Comparison of ENCODE assay signal across 14 cellular contexts in genomic region chr6:37987008-37987407, GRCh38.
DNase-seq lines count a peak whose midpoint lies in the region; ATAC-seq and TF ChIP-seq lines count a peak whose summit lies in the region.
"Had no signal": no experiment of that assay in that cellular context is flagged by ENCODE, and none has a peak within 500 bp of the region (broad histone marks: within the 10 kb centered on the region; RNA-seq: fewer than 3 reads in every experiment).

No MANE protein-coding gene starts in this region.

- peaks cover 6% of the 10 kb centered on the region for H3F3A ChIP-seq in neural progenitor cell (ENCODE audit: low read depth)

- no peaks in the 10 kb centered on the region for H3K36me3 ChIP-seq in neural progenitor cell
- H3K36me3 ChIP-seq: cardiac muscle cell, uterus had no signal

- H3K9ac ChIP-seq in neural progenitor cell, result no peak overlapping the region
- H3K9ac ChIP-seq: parathyroid adenoma had no signal

- intact Hi-C loops in activated CD8-positive, alpha-beta T cell treated with anti-CD3 and anti-CD28 coated beads for 36 hours (cut with micrococcal nuclease), result loop anchor here (10.0 kb wide), 1 partner anchor 192 kb away; no protein-coding TSS in a partner anchor

- no peaks in the 10 kb centered on the region for H3K27me3 Mint-ChIP-seq in activated CD8-positive, alpha-beta T cell treated with anti-CD3 and anti-CD28 coated beads for 36 hours
- H3K27me3 Mint-ChIP-seq in activated CD8-positive, alpha-beta T cell treated with anti-CD3 and anti-CD28 coated beads, Interleukin-2, amount 10 ng/mL, durations not matched to agents 7 days and 5 days (ENCODE audit: low read depth), result peaks cover 3% of the 10 kb centered on the region
- H3K27me3 Mint-ChIP-seq in T-helper 2 cell treated with Interferon-gamma antibody and Interleukin-4, amounts not matched to agents 5 μg/mL and 100 μg/mL, for 36 hours (ENCODE audit: low read depth), result no peaks in the 10 kb centered on the region
- no peaks in the 10 kb centered on the region for H3K27me3 Mint-ChIP-seq in stimulated activated naive B cell treated with anti-CD40 and anti-IgM and Interleukin-4, amounts not matched to agents 10 μg/mL and 1 μg/mL and 100 μg/mL, for 72 hours
- H3K27me3 Mint-ChIP-seq in neural progenitor cell (ENCODE audit: insufficient read depth, low read depth), result no peaks in the 10 kb centered on the region
- H3K27me3 Mint-ChIP-seq: B cell had no signal

- ATAC-seq in activated CD8-positive, alpha-beta T cell treated with anti-CD3 and anti-CD28 coated beads for 36 hours, result peak; percentile 54
- no peak for ATAC-seq in activated CD8-positive, alpha-beta T cell treated with anti-CD3 and anti-CD28 coated beads, Interleukin-2, amount 10 ng/mL, durations not matched to agents 7 days and 5 days
- ATAC-seq in stimulated activated naive B cell treated with anti-CD40 and anti-IgM and Interleukin-4, amounts not matched to agents 10 μg/mL and 1 μg/mL and 100 μg/mL, for 72 hours (replicated peaks), result peak; percentile 34 to 45
- ATAC-seq in GM21717 (IDR thresholded peaks at IDR 0.05; ENCODE audit: unreplicated experiment), result no peak
- ATAC-seq: HCT116 had no signal

- H3K79me2 ChIP-seq in neural progenitor cell (ENCODE audit: low read depth), result peaks cover 96% of the 10 kb centered on the region

- no peak for TF ChIP-seq CTCF in activated CD8-positive, alpha-beta T cell treated with anti-CD3 and anti-CD28 coated beads for 36 hours (IDR thresholded peaks at IDR 0.05)
- TF ChIP-seq CTCF in fibroblast of pulmonary artery (IDR thresholded peaks at IDR 0.05; ENCODE audit: low read length, missing control alignments) (no peak), neural progenitor cell (IDR thresholded peaks at IDR 0.05) (no peak)

- no peaks in the 10 kb centered on the region for H3K9me3 ChIP-seq in neural progenitor cell (ENCODE audit: low read depth)
- H3K9me3 ChIP-seq: uterus had no signal

- POLR2A ChIA-PET in activated CD8-positive, alpha-beta T cell treated with anti-CD3 and anti-CD28 coated beads for 36 hours (lab: Charles Lee), result no interaction called here
- POLR2A ChIA-PET in activated CD8-positive, alpha-beta T cell treated with anti-CD3 and anti-CD28 coated beads, Interleukin-2, amount 10 ng/mL, durations not matched to agents 7 days and 5 days (lab: Charles Lee), result no interaction called here

- H3K4me1 Mint-ChIP-seq in activated CD8-positive, alpha-beta T cell treated with anti-CD3 and anti-CD28 coated beads for 36 hours (ENCODE audit: low read depth), result peaks cover 76% of the 10 kb centered on the region
- H3K4me1 Mint-ChIP-seq in activated CD8-positive, alpha-beta T cell treated with anti-CD3 and anti-CD28 coated beads, Interleukin-2, amount 10 ng/mL, durations not matched to agents 7 days and 5 days (ENCODE audit: low read depth), result peaks cover 21% of the 10 kb centered on the region
- H3K4me1 Mint-ChIP-seq in T-helper 2 cell treated with Interferon-gamma antibody and Interleukin-4, amounts not matched to agents 5 μg/mL and 100 μg/mL, for 36 hours (ENCODE audit: low read depth), result peaks cover 26% of the 10 kb centered on the region
- H3K4me1 Mint-ChIP-seq in stimulated activated naive B cell treated with anti-CD40 and anti-IgM and Interleukin-4, amounts not matched to agents 10 μg/mL and 1 μg/mL and 100 μg/mL, for 72 hours, result peaks cover 35 to 67% of the 10 kb centered on the region in 2 donors
- H3K4me1 Mint-ChIP-seq in neural progenitor cell, result peaks cover 49% of the 10 kb centered on the region

- no peak overlapping the region for H3K4me2 ChIP-seq in neural progenitor cell

- peaks cover 3% of the 10 kb centered on the region for H3K36me3 Mint-ChIP-seq in activated CD8-positive, alpha-beta T cell treated with anti-CD3 and anti-CD28 coated beads for 36 hours (ENCODE audit: low read depth)
- H3K36me3 Mint-ChIP-seq in activated CD8-positive, alpha-beta T cell treated with anti-CD3 and anti-CD28 coated beads, Interleukin-2, amount 10 ng/mL, durations not matched to agents 7 days and 5 days (ENCODE audit: low read depth), result peaks cover 2% of the 10 kb centered on the region
- no peaks in the 10 kb centered on the region for H3K36me3 Mint-ChIP-seq in T-helper 2 cell treated with Interferon-gamma antibody and Interleukin-4, amounts not matched to agents 5 μg/mL and 100 μg/mL, for 36 hours (ENCODE audit: low read depth)
- H3K36me3 Mint-ChIP-seq in stimulated activated naive B cell treated with anti-CD40 and anti-IgM and Interleukin-4, amounts not matched to agents 10 μg/mL and 1 μg/mL and 100 μg/mL, for 72 hours, result peaks cover 3% of the 10 kb centered on the region in 2 donors
- no peaks in the 10 kb centered on the region for H3K36me3 Mint-ChIP-seq in neural progenitor cell

- CTCF ChIA-PET in activated CD8-positive, alpha-beta T cell treated with anti-CD3 and anti-CD28 coated beads for 36 hours (lab: Charles Lee), result no interaction called here
- CTCF ChIA-PET in activated CD8-positive, alpha-beta T cell treated with anti-CD3 and anti-CD28 coated beads, Interleukin-2, amount 10 ng/mL, durations not matched to agents 7 days and 5 days (lab: Charles Lee), result no interaction called here

- H3K4me3 ChIP-seq in fibroblast of pulmonary artery (replicated peaks; ENCODE audit: low read depth, low read length), result no peak overlapping the region
- no peak overlapping the region for H3K4me3 ChIP-seq in neural progenitor cell
- H3K4me3 ChIP-seq: cardiac muscle cell, uterus had no signal

- no peak overlapping the region for H2AFZ ChIP-seq in neural progenitor cell (replicated peaks)
- H2AFZ ChIP-seq: parathyroid adenoma had no signal

- no peak overlapping the region for H3K27ac ChIP-seq in neural progenitor cell
- H3K27ac ChIP-seq: cardiac muscle cell, parathyroid adenoma, uterus had no signal

- H3K27ac Mint-ChIP-seq in activated CD8-positive, alpha-beta T cell treated with anti-CD3 and anti-CD28 coated beads for 36 hours, result peak overlapping the region; percentile 17
- no peak overlapping the region for H3K27ac Mint-ChIP-seq in activated CD8-positive, alpha-beta T cell treated with anti-CD3 and anti-CD28 coated beads, Interleukin-2, amount 10 ng/mL, durations not matched to agents 7 days and 5 days
- no peak overlapping the region for H3K27ac Mint-ChIP-seq in T-helper 2 cell treated with Interferon-gamma antibody and Interleukin-4, amounts not matched to agents 5 μg/mL and 100 μg/mL, for 36 hours
- H3K27ac Mint-ChIP-seq in stimulated activated naive B cell treated with anti-CD40 and anti-IgM and Interleukin-4, amounts not matched to agents 10 μg/mL and 1 μg/mL and 100 μg/mL, for 72 hours, result peak overlapping the region; percentile 65
- no peak overlapping the region for H3K27ac Mint-ChIP-seq in neural progenitor cell
- H3K27ac Mint-ChIP-seq: B cell had no signal

- H3K9me3 Mint-ChIP-seq in activated CD8-positive, alpha-beta T cell treated with anti-CD3 and anti-CD28 coated beads for 36 hours, result peaks cover 2% of the 10 kb centered on the region
- no peaks in the 10 kb centered on the region for H3K9me3 Mint-ChIP-seq in activated CD8-positive, alpha-beta T cell treated with anti-CD3 and anti-CD28 coated beads, Interleukin-2, amount 10 ng/mL, durations not matched to agents 7 days and 5 days (ENCODE audit: insufficient read depth)
- H3K9me3 Mint-ChIP-seq in T-helper 2 cell treated with Interferon-gamma antibody and Interleukin-4, amounts not matched to agents 5 μg/mL and 100 μg/mL, for 36 hours, result no peaks in the 10 kb centered on the region
- no peaks in the 10 kb centered on the region for H3K9me3 Mint-ChIP-seq in stimulated activated naive B cell treated with anti-CD40 and anti-IgM and Interleukin-4, amounts not matched to agents 10 μg/mL and 1 μg/mL and 100 μg/mL, for 72 hours
- H3K9me3 Mint-ChIP-seq in neural progenitor cell, result no peaks in the 10 kb centered on the region

- H3K27me3 ChIP-seq in neural progenitor cell, result no peaks in the 10 kb centered on the region
- H3K27me3 ChIP-seq: cardiac muscle cell, uterus had no signal

- DNase-seq in activated CD8-positive, alpha-beta T cell treated with anti-CD3 and anti-CD28 coated beads for 36 hours, result peak; percentile 63
- DNase-seq in activated CD8-positive, alpha-beta T cell treated with anti-CD3 and anti-CD28 coated beads, Interleukin-2, amount 10 ng/mL, durations not matched to agents 7 days and 5 days, result no peak
- DNase-seq in T-helper 2 cell treated with Interferon-gamma antibody and Interleukin-4, amounts not matched to agents 5 μg/mL and 100 μg/mL, for 36 hours (ENCODE audit: low spot score), result peak; percentile 59
- DNase-seq in fibroblast of pulmonary artery (ENCODE audit: low read depth) (peak; percentile 52), DMS 273 (lab: John Stamatoyannopoulos, UW; ENCODE audit: unreplicated experiment) (no peak), neural progenitor cell (ENCODE audit: low spot score) (no peak)
- DNase-seq in stimulated activated naive B cell treated with anti-CD40 and anti-IgM and Interleukin-4, amounts not matched to agents 10 μg/mL and 1 μg/mL and 100 μg/mL, for 72 hours, result no peak
- DNase-seq: Karpas-422, uterus had no signal

- H3K4me1 ChIP-seq in neural progenitor cell, result peaks cover 30% of the 10 kb centered on the region

- H3K4me3 Mint-ChIP-seq in activated CD8-positive, alpha-beta T cell treated with anti-CD3 and anti-CD28 coated beads for 36 hours, result no peak overlapping the region
- no peak overlapping the region for H3K4me3 Mint-ChIP-seq in activated CD8-positive, alpha-beta T cell treated with anti-CD3 and anti-CD28 coated beads, Interleukin-2, amount 10 ng/mL, durations not matched to agents 7 days and 5 days
- no peak overlapping the region for H3K4me3 Mint-ChIP-seq in T-helper 2 cell treated with Interferon-gamma antibody and Interleukin-4, amounts not matched to agents 5 μg/mL and 100 μg/mL, for 36 hours
- H3K4me3 Mint-ChIP-seq in stimulated activated naive B cell treated with anti-CD40 and anti-IgM and Interleukin-4, amounts not matched to agents 10 μg/mL and 1 μg/mL and 100 μg/mL, for 72 hours, result no peak overlapping the region
- H3K4me3 Mint-ChIP-seq in neural progenitor cell, result no peak overlapping the region
- H3K4me3 Mint-ChIP-seq: B cell had no signal

- peaks cover 91% of the 10 kb centered on the region for H4K20me1 ChIP-seq in neural progenitor cell (ENCODE audit: low read depth)

Comparison
In these comparisons a context has a peak if more than half of its experiments do, and no peak if none do; other contexts are left out.
1. ATAC-seq: peak in activated CD8-positive, alpha-beta T cell treated with anti-CD3 and anti-CD28 coated beads for 36 hours (single experiment) and stimulated activated naive B cell treated with anti-CD40 and anti-IgM and Interleukin-4, amounts not matched to agents 10 μg/mL and 1 μg/mL and 100 μg/mL, for 72 hours (2 of 2); none in activated CD8-positive, alpha-beta T cell treated with anti-CD3 and anti-CD28 coated beads, Interleukin-2, amount 10 ng/mL, durations not matched to agents 7 days and 5 days (single experiment) and GM21717 (single experiment).
2. DNase-seq: peak in activated CD8-positive, alpha-beta T cell treated with anti-CD3 and anti-CD28 coated beads for 36 hours (single experiment), T-helper 2 cell treated with Interferon-gamma antibody and Interleukin-4, amounts not matched to agents 5 μg/mL and 100 μg/mL, for 36 hours (single experiment) and fibroblast of pulmonary artery (single experiment); none in activated CD8-positive, alpha-beta T cell treated with anti-CD3 and anti-CD28 coated beads, Interleukin-2, amount 10 ng/mL, durations not matched to agents 7 days and 5 days (single experiment), stimulated activated naive B cell treated with anti-CD40 and anti-IgM and Interleukin-4, amounts not matched to agents 10 μg/mL and 1 μg/mL and 100 μg/mL, for 72 hours (single experiment), DMS 273 (single experiment) and neural progenitor cell (single experiment).
3. H3K27ac Mint-ChIP-seq: peak in activated CD8-positive, alpha-beta T cell treated with anti-CD3 and anti-CD28 coated beads for 36 hours (single experiment) and stimulated activated naive B cell treated with anti-CD40 and anti-IgM and Interleukin-4, amounts not matched to agents 10 μg/mL and 1 μg/mL and 100 μg/mL, for 72 hours (single experiment); none in activated CD8-positive, alpha-beta T cell treated with anti-CD3 and anti-CD28 coated beads, Interleukin-2, amount 10 ng/mL, durations not matched to agents 7 days and 5 days (single experiment), T-helper 2 cell treated with Interferon-gamma antibody and Interleukin-4, amounts not matched to agents 5 μg/mL and 100 μg/mL, for 36 hours (single experiment) and neural progenitor cell (single experiment).